ENCODE assay signal across 25 cellular contexts in genomic region chr14:71645656-71646055, GRCh38.
DNase-seq lines count a peak whose midpoint lies in the region; ATAC-seq and TF ChIP-seq lines count a peak whose summit lies in the region.
"Had no signal": no experiment of that assay in that cellular context is flagged by ENCODE, and none has a peak within 500 bp of the region (broad histone marks: within the 10 kb centered on the region; RNA-seq: fewer than 3 reads in every experiment).

No MANE protein-coding gene starts in this region.

- H3K27ac ChIP-seq in heart left ventricle = no peak overlapping the region
- H3K27ac ChIP-seq in GM23338 (ENCODE audit: low read depth) = no peak overlapping the region
- H3K27ac ChIP-seq: ascending aorta, right atrium auricular region, stomach had no signal

- no peak overlapping the region for H3K4me3 ChIP-seq in foreskin fibroblast (ENCODE audit: low read depth in 1 of 2, low read length in 2 of 2)
- H3K4me3 ChIP-seq in heart left ventricle = no peak overlapping the region
- no peak overlapping the region for H3K4me3 ChIP-seq in Caco-2 (ENCODE audit: low read depth, low read length)
- H3K4me3 ChIP-seq in GM23338 = no peak overlapping the region
- H3K4me3 ChIP-seq: ascending aorta, HAP-1, right atrium auricular region, stomach had no signal

- H3K36me3 Mint-ChIP-seq in Caco-2 (ENCODE audit: insufficient read depth, unreplicated experiment) (peaks cover 13% of the 10 kb centered on the region), GM23338 (ENCODE audit: low read depth) (peaks cover 52% of the 10 kb centered on the region)

- H3K9me3 Mint-ChIP-seq in Caco-2 (ENCODE audit: unreplicated experiment) (peaks cover 2% of the 10 kb centered on the region), GM23338 (peaks cover 28% of the 10 kb centered on the region)

- no peak for TF ChIP-seq CTCF in foreskin fibroblast (IDR thresholded peaks at IDR 0.05; ENCODE audit: low read depth, low read length)
- no peak for TF ChIP-seq CTCF in heart left ventricle (IDR thresholded peaks at IDR 0.05)
- no peak for TF ChIP-seq CTCF in Caco-2 (IDR thresholded peaks at IDR 0.05; ENCODE audit: insufficient read depth in 1 of 2, low read depth in 1 of 2, low read length in 1 of 2, severe bottlenecking in 1 of 2, unreplicated experiment in 1 of 2)
- TF ChIP-seq CTCF in GM23338 (conservative IDR thresholded peaks at IDR 0.05; ENCODE audit: low read depth in 2 of 2) = no peak

- no peak overlapping the region for H3K27ac Mint-ChIP-seq in Caco-2 (ENCODE audit: unreplicated experiment)
- no peak overlapping the region for H3K27ac Mint-ChIP-seq in GM23338
- H3K27ac Mint-ChIP-seq: activated T-cell treated with anti-CD3 and anti-CD28 coated beads, Interleukin-2, amount 50 U/mL, for 72 hours had no signal

- 0 out of 2 replicates have a peak, but pooled peaks cover 3% of the 10 kb centered on the region for H3K9me2 ChIP-seq in GM23338 (ENCODE audit: insufficient read depth)

- H4K20me1 ChIP-seq in GM23338 (replicated peaks; ENCODE audit: insufficient read depth) = no peaks in the 10 kb centered on the region

- H3K4me3 Mint-ChIP-seq in Caco-2 (ENCODE audit: unreplicated experiment) = no peak overlapping the region
- no peak overlapping the region for H3K4me3 Mint-ChIP-seq in GM23338
- H3K4me3 Mint-ChIP-seq: activated T-cell treated with anti-CD3 and anti-CD28 coated beads, Interleukin-2, amount 50 U/mL, for 72 hours; CD14-positive monocyte had no signal

- TF ChIP-seq POLR2A in heart left ventricle (IDR thresholded peaks at IDR 0.05) = no peak

- H3K4me1 Mint-ChIP-seq in Caco-2 (ENCODE audit: low read depth, unreplicated experiment) (peaks cover 17% of the 10 kb centered on the region), GM23338 (peaks cover 42% of the 10 kb centered on the region)

- no peak for ATAC-seq in heart left ventricle
- no peak for ATAC-seq in GM23338

- H3K27me3 Mint-ChIP-seq in Caco-2 (ENCODE audit: insufficient read depth, unreplicated experiment) (no peaks in the 10 kb centered on the region), GM23338 (ENCODE audit: insufficient read depth, low read depth, poor library complexity) (peaks cover 1% of the 10 kb centered on the region)

- H3K9me3 ChIP-seq in heart left ventricle = peaks cover 0 to 26% (median 10%) of the 10 kb centered on the region in 12 donors
- H3K9me3 ChIP-seq in Caco-2 = peaks cover 3% of the 10 kb centered on the region; the same call in 1 of the 2 replicates
- H3K9me3 ChIP-seq: HAP-1 had no signal

- CTCF ChIA-PET in Caco-2 (lab: Charles Lee) = no interaction called here

- peaks cover 0 to 1% (median 0%) of the 10 kb centered on the region in 12 donors for H3K4me1 ChIP-seq in heart left ventricle
- H3K4me1 ChIP-seq in Caco-2 = peaks cover 22% of the 10 kb centered on the region
- peaks cover 44% of the 10 kb centered on the region for H3K4me1 ChIP-seq in GM23338 (ENCODE audit: insufficient read depth)
- H3K4me1 ChIP-seq: right atrium auricular region had no signal

- no peaks in the 10 kb centered on the region for H3K79me2 ChIP-seq in GM23338 (replicated peaks; ENCODE audit: insufficient read depth)

- no peaks in the 10 kb centered on the region; the same call in 1 of the 2 replicates for H3F3A ChIP-seq in GM23338 (replicated peaks; ENCODE audit: low read depth)

- no TSS peak for BruUV-seq in Caco-2 (replicated peaks; lab: Mats Ljungman, UMichigan)

- DNase-seq in AG08395 (ENCODE audit: low spot score) (peak; percentile 15), HCEC 1CT (peak; percentile 69), amniotic epithelial cell (ENCODE audit: low read depth) (peak; percentile 99), foreskin fibroblast (peak; percentile 29 to 48), NCI-H146 (lab: John Stamatoyannopoulos, UW) (no peak), heart left ventricle (no peak), Caco-2 (no peak), GM23338 (ENCODE audit: low spot score) (no peak)
- DNase-seq: activated CD4-positive, alpha-beta T cell treated with anti-CD3 and anti-CD28 coated beads for 48 hours; activated naive CD4-positive, alpha-beta T cell treated with anti-CD3 and anti-CD28 coated beads, Interleukin-2, amount 50 U/mL, for 16 hours; activated T-cell treated with anti-CD3 and anti-CD28 coated beads, Interleukin-2, amount 50 U/mL, for 72 hours; erythroblast; glutamatergic neuron; KBM-7; mesenchymal stem cell; MV-4-11; NCI-H1694 treated with DMSO at 0.1 percent for 48 hours; NCI-H345; SHP77 treated with DMSO at 0.1 percent for 48 hours; stimulated activated CD4-positive, alpha-beta T cell treated with anti-CD3 and anti-CD28 coated beads, Interleukin-12 subunit alpha, Interleukin-12 subunit beta, amount 100 ng/mL, for 4 hours; stomach had no signal

- intact Hi-C loops in heart left ventricle (cut with DNase I) (no loop called here), Caco-2 (cut with micrococcal nuclease; ENCODE audit: unreplicated experiment) (loop anchor here (2.0 kb wide), 1 partner anchor 43 kb away; no protein-coding TSS in a partner anchor)

- H3K36me3 ChIP-seq in heart left ventricle (no peaks in the 10 kb centered on the region), Caco-2 (ENCODE audit: control insufficient read depth, insufficient read depth, low read length) (no peaks in the 10 kb centered on the region; the same call in 1 of the 2 replicates), GM23338 (ENCODE audit: insufficient read depth) (no peaks in the 10 kb centered on the region)
- H3K36me3 ChIP-seq: ascending aorta, HAP-1, right atrium auricular region had no signal

- WGBS in heart left ventricle, 4 donors = 91 to 97% (median 95%) methylated on average over 4 of the region's 4 CpGs

- H3K27me3 ChIP-seq in heart left ventricle (no peaks in the 10 kb centered on the region), Caco-2 (replicated peaks; ENCODE audit: control insufficient read depth, insufficient read depth, low read length) (no peaks in the 10 kb centered on the region), GM23338 (ENCODE audit: insufficient read depth) (no peaks in the 10 kb centered on the region)
- H3K27me3 ChIP-seq: ascending aorta, right atrium auricular region, stomach had no signal

- POLR2A ChIA-PET in Caco-2 (lab: Charles Lee) = no interaction called here

- no peak overlapping the region for H2AFZ ChIP-seq in GM23338

- H3K4me2 ChIP-seq in GM23338 = no peak overlapping the region

TF ChIP-seq in GM23338, 12 proteins besides CTCF, POLR2A, EP300 and RAD21 (continues in another document):
- TF ChIP-seq JUNB (IDR thresholded peaks at IDR 0.05; ENCODE audit: unreplicated experiment) (no peak), ZNF462 (CRISPR knock-in tag; IDR thresholded peaks at IDR 0.05) (no peak), STAT1 (IDR thresholded peaks at IDR 0.05; ENCODE audit: unreplicated experiment) (no peak), POLR2AphosphoS5 (IDR thresholded peaks at IDR 0.05; ENCODE audit: low read depth) (no peak)

Comparison
In these comparisons a context has a peak if more than half of its experiments do, and no peak if none do; other contexts are left out.
1. DNase-seq: peak in AG08395 (single experiment), HCEC 1CT (single experiment), amniotic epithelial cell (single experiment) and foreskin fibroblast (2 of 2); none in NCI-H146 (single experiment), heart left ventricle (0 of 5), Caco-2 (0 of 2) and GM23338 (single experiment).